In genomic region chr1:68590473-68590872, GRCh38 we compare ENCODE assay signal across 1 cellular context.
A peak's percentile ranks its signal among the peaks of the same experiment; 100 is the strongest.
TF ChIP-seq lines count a peak whose summit lies in the region.

No MANE protein-coding gene starts in this region.

TF ChIP-seq in HEK293, 187 proteins besides CTCF, POLR2A, EP300 and RAD21 (continued from another document):
- TF ChIP-seq HIC1 (tag by site-specific recombination; IDR thresholded peaks at IDR 0.05) (no peak), KLF1 (tag by site-specific recombination; IDR thresholded peaks at IDR 0.05) (no peak), ZNF776 (tag by site-specific recombination; IDR thresholded peaks at IDR 0.05; ENCODE audit: borderline replicate concordance) (no peak), ZBTB8A (tag by site-specific recombination; IDR thresholded peaks at IDR 0.05) (no peak), ZBTB17 (tag by site-specific recombination; IDR thresholded peaks at IDR 0.05) (no peak), ZNF354C (tag by site-specific recombination; IDR thresholded peaks at IDR 0.05; ENCODE audit: borderline replicate concordance, low read depth) (no peak), ZNF654 (tag by site-specific recombination; IDR thresholded peaks at IDR 0.05; ENCODE audit: low read depth) (0 out of 2 replicates have a peak, but pooled peaks have one; percentile 27), ZNF792 (tag by site-specific recombination; IDR thresholded peaks at IDR 0.05) (no peak), ZNF2 (tag by site-specific recombination; IDR thresholded peaks at IDR 0.05) (no peak)
- TF ChIP-seq, protein P1, sequence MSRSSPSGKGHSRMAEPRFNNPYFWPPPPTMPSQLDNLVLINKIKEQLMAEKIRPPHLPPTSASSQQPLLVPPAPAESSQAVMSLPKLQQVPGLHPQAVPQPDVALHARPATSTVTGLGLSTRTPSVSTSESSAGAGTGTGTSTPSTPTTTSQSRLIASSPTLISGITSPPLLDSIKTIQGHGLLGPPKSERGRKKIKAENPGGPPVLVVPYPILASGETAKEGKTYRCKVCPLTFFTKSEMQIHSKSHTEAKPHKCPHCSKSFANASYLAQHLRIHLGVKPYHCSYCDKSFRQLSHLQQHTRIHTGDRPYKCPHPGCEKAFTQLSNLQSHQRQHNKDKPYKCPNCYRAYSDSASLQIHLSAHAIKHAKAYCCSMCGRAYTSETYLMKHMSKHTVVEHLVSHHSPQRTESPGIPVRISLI (tag by site-specific recombination; IDR thresholded peaks at IDR 0.05) = no peak
